In the genomic region with DNA sequence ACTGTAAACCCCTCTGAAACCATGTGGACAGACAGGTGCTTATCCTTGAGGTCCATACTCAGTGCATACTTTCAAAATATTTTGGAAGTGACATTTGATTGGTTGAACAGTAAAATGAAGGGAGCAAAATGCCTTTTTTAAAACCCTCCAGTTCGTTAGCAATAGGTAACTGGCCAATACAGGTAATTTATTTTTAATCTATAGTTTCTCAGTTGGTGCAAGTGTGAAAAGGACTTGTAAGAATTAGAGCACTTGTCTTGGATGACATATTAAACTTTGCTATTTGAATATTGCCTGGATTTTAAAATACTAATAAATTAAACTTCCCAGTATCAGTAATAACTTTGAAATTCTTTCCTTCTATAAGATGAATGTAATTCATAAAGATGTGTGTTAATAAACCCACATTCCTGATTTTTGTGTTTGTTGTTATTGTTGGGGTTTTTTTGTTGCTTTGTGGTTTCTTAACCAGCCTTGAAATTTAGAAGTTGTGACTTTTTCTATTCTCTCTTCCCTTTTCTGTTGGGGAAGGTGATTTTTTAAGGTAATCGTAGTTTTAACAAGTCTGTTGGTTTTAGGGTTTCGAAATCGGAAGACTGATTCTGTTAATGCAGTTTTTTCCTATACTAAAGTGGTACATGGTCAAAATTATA, we compare ENCODE assay signal across 13 cellular contexts.
DNase-seq lines count a peak whose midpoint lies in the region; ATAC-seq, FAIRE-seq and TF ChIP-seq lines count a peak whose summit lies in the region.
"Had no signal": no experiment of that assay in that cellular context is flagged by ENCODE, and none has a peak within 500 bp of the region (broad histone marks: within the 10 kb centered on the region; RNA-seq: fewer than 3 reads in every experiment).

No MANE protein-coding gene starts in this region.

- H3K9me3 ChIP-seq in GM12878 (replicated peaks; ENCODE audit: control insufficient read depth, insufficient read depth, low read length) (no peaks in the 10 kb centered on the region; the same call in 2 of the 3 replicates), WERI-Rb-1 (ENCODE audit: severe bottlenecking) (no peaks in the 10 kb centered on the region), MG63 (no peaks in the 10 kb centered on the region)
- H3K9me3 ChIP-seq in CD8-positive, alpha-beta memory T cell (ENCODE audit: low read length): no peaks in the 10 kb centered on the region
- H3K9me3 ChIP-seq: mucosa of descending colon had no signal

- H3K27ac ChIP-seq in GM12878 (ENCODE audit: control insufficient read depth, insufficient read depth) (peak overlapping the region; percentile 0; the same call in 1 of the 2 replicates), WERI-Rb-1 (no peak overlapping the region)
- H3K27ac ChIP-seq in CD8-positive, alpha-beta memory T cell (ENCODE audit: low read depth, low read length): no peak overlapping the region

- TF ChIP-seq EP300 in GM12878 (IDR thresholded peaks at IDR 0.05; ENCODE audit: borderline replicate concordance in 1 of 2, control insufficient read depth in 1 of 2, low read depth in 2 of 2, low read length in 2 of 2): peak; percentile 84 to 85

- peaks cover 3 to 26% of the 10 kb centered on the region in 2 experiments; a peak in 2 of 4 replicates for H3K36me3 ChIP-seq in GM12878 (ENCODE audit: control insufficient read depth in 2 of 2, insufficient read depth in 2 of 2, low read length in 1 of 2)
- peaks cover 74% of the 10 kb centered on the region for H3K36me3 ChIP-seq in WERI-Rb-1
- peaks cover 10% of the 10 kb centered on the region for H3K36me3 ChIP-seq in CD8-positive, alpha-beta memory T cell (ENCODE audit: insufficient read depth, low read length)
- no peaks in the 10 kb centered on the region; the same call in 1 of the 2 replicates for H3K36me3 ChIP-seq in MG63

- H4K20me1 ChIP-seq in GM12878 (ENCODE audit: control insufficient read depth, insufficient read depth): no peaks in the 10 kb centered on the region

- no peaks in the 10 kb centered on the region for H3K9me3 Mint-ChIP-seq in CD8-positive, alpha-beta memory T cell

- no peak overlapping the region for H3K4me3 ChIP-seq in GM12878
- H3K4me3 ChIP-seq in WERI-Rb-1 (ENCODE audit: low read depth, low read length): no peak overlapping the region
- no peak overlapping the region for H3K4me3 ChIP-seq in CD8-positive, alpha-beta memory T cell (ENCODE audit: low read length)
- no peak overlapping the region for H3K4me3 ChIP-seq in MG63
- H3K4me3 ChIP-seq: mucosa of descending colon had no signal

- H3K27me3 ChIP-seq in GM12878 (replicated peaks in 1 of 2; ENCODE audit: control insufficient read depth in 2 of 2, insufficient read depth in 2 of 2, low read length in 1 of 2) (no peaks in the 10 kb centered on the region), WERI-Rb-1 (ENCODE audit: insufficient read depth, low read depth, severe bottlenecking) (no peaks in the 10 kb centered on the region), MG63 (no peaks in the 10 kb centered on the region)
- H3K27me3 ChIP-seq in CD8-positive, alpha-beta memory T cell (ENCODE audit: insufficient read depth, low read length, poor library complexity, severe bottlenecking): no peaks in the 10 kb centered on the region

- no peak for TF ChIP-seq RAD21 in GM12878 (IDR thresholded peaks at IDR 0.05; ENCODE audit: insufficient read depth, low read depth, low read length)

- no TSS peak for BruUV-seq in GM12878 (replicated peaks; lab: Mats Ljungman, UMichigan)

- FAIRE-seq in GM12878 (lab: Jason Lieb, UNC): peak; percentile 57

- WGBS in GM12878 (ENCODE audit: insufficient coverage, insufficient replicate concordance, low lambda C conversion rate, missing lambda C conversion rate): 23% methylated on average over 4 of the region's 4 CpGs

- H3K4me3 Mint-ChIP-seq in CD8-positive, alpha-beta memory T cell: no peak overlapping the region
- H3K4me3 Mint-ChIP-seq: activated naive CD8-positive, alpha-beta T cell had no signal

- H3K9ac ChIP-seq in GM12878 (ENCODE audit: control insufficient read depth, insufficient read depth, low read length): no peak overlapping the region

- H3K4me2 ChIP-seq in GM12878 (ENCODE audit: control insufficient read depth, insufficient read depth): peak overlapping the region; percentile 12; the same call in 1 of the 2 replicates

- H3K27ac Mint-ChIP-seq in CD8-positive, alpha-beta memory T cell: peak overlapping the region in 3 of 8 donors; percentile 6 to 83 (median 75)

- peaks cover 25% of the 10 kb centered on the region for H3K4me1 ChIP-seq in GM12878 (ENCODE audit: control insufficient read depth, insufficient read depth, low read length)
- H3K4me1 ChIP-seq in CD8-positive, alpha-beta memory T cell (ENCODE audit: insufficient read depth, low read length): no peaks in the 10 kb centered on the region

- no peak overlapping the region for H2AFZ ChIP-seq in GM12878 (ENCODE audit: control insufficient read depth, low read depth, low read length)

- peak; percentile 41 for DNase-seq in GM12878 (ENCODE audit: low read depth, low spot score)
- DNase-seq in NAMALWA (ENCODE audit: low spot score): no peak
- no peak for DNase-seq in WERI-Rb-1
- no peak for DNase-seq in CD8-positive, alpha-beta memory T cell
- DNase-seq in MG63: no peak
- DNase-seq: mucosa of descending colon, NCI-H2029 treated with DMSO at 0.1 percent for 48 hours, T-helper 2 cell had no signal

- peaks cover 2% of the 10 kb centered on the region; the same call in 1 of the 2 replicates for H3K79me2 ChIP-seq in GM12878 (ENCODE audit: control insufficient read depth, insufficient read depth, low read length)

- intact Hi-C loops in GM12878 (cut with micrococcal nuclease; ENCODE audit: unreplicated experiment): loop anchor here (5.0 kb wide), 2 partner anchors 145 to 400 kb away; no protein-coding TSS in a partner anchor

- SMC1A ChIA-PET in GM12878 (lab: Charles Lee; ENCODE audit: uncharacterized antibody, unreplicated experiment): interaction anchor here (0.9 to 1.5 kb wide), 3 partner anchors 17 to 377 kb away, joined by 3 to 5 read pairs (median 4); no protein-coding TSS in a partner anchor

- POLR2A ChIA-PET in GM12878 (lab: Charles Lee): interaction anchor here (1.1 kb wide), 1 partner anchor 160 kb away, joined by 3 read pairs; no protein-coding TSS in a partner anchor
- POLR2A ChIA-PET in CD8-positive, alpha-beta memory T cell (lab: Charles Lee): no interaction called here

- in situ Hi-C loops in GM12878 (cut with MboI): no loop called here

- H3K27me3 Mint-ChIP-seq in CD8-positive, alpha-beta memory T cell: no peaks in the 10 kb centered on the region
- H3K27me3 Mint-ChIP-seq: activated naive CD8-positive, alpha-beta T cell had no signal

- RAD21 ChIA-PET in GM12878 (lab: Charles Lee; ENCODE audit: unreplicated experiment): interaction anchor here (0.6 kb wide), 1 partner anchor 22 kb away, joined by 3 read pairs; no protein-coding TSS in a partner anchor

- CTCF ChIA-PET in GM12878 (lab: Yijun Ruan, JAX): interaction anchor here (3.0 kb wide), 1 partner anchor 72 kb away, joined by 7 read pairs; no protein-coding TSS in a partner anchor
- CTCF ChIA-PET in CD8-positive, alpha-beta memory T cell (lab: Charles Lee): no interaction called here

- H3K4me1 Mint-ChIP-seq in CD8-positive, alpha-beta memory T cell: peaks cover 19 to 37% (median 26%) of the 10 kb centered on the region in 3 donors

- H3K36me3 Mint-ChIP-seq in CD8-positive, alpha-beta memory T cell: peaks cover 21 to 87% (median 35%) of the 10 kb centered on the region in 3 donors

- TF ChIP-seq POLR2A in GM12878 (IDR thresholded peaks at IDR 0.05; ENCODE audit: low read depth, low read length): no peak

- ATAC-seq in GM18868 (IDR thresholded peaks at IDR 0.05; ENCODE audit: unreplicated experiment) (peak; percentile 77), GM21447 (IDR thresholded peaks at IDR 0.05; ENCODE audit: unreplicated experiment) (peak; percentile 67), HG03095 (IDR thresholded peaks at IDR 0.05; ENCODE audit: unreplicated experiment) (peak; percentile 82), GM12878 (peak; percentile 80)
- ATAC-seq: HCT116, mucosa of descending colon had no signal

- TF ChIP-seq CTCF in GM12878 (IDR thresholded peaks at IDR 0.05 in 2 of 3, conservative IDR thresholded peaks at IDR 0.05 in 1 of 3; ENCODE audit: control insufficient read depth in 2 of 3, extremely low read depth in 1 of 3, insufficient read depth in 1 of 3, low read depth in 3 of 3, low read length in 3 of 3) (no peak), WERI-Rb-1 (IDR thresholded peaks at IDR 0.05; ENCODE audit: low read depth, low read length) (no peak)

TF ChIP-seq in GM12878, 131 proteins besides CTCF, POLR2A, EP300 and RAD21 (continues in another document):
- TF ChIP-seq RCOR1 (conservative IDR thresholded peaks at IDR 0.05; ENCODE audit: low read depth, low read length) (0 out of 2 replicates have a peak, but pooled peaks have one; percentile 45), CREB1 (IDR thresholded peaks at IDR 0.05; ENCODE audit: low read depth) (no peak), NR2C2 (IDR thresholded peaks at IDR 0.05; ENCODE audit: borderline replicate concordance, control insufficient read depth, insufficient read length, low read depth) (no peak), SMAD1 (IDR thresholded peaks at IDR 0.05; ENCODE audit: low read depth, partially characterized antibody) (peak; percentile 43), YBX1 (IDR thresholded peaks at IDR 0.05) (no peak), NFIC (IDR thresholded peaks at IDR 0.05; ENCODE audit: low read depth, low read length) (peak; percentile 89)
- TF ChIP-seq, protein P1, sequence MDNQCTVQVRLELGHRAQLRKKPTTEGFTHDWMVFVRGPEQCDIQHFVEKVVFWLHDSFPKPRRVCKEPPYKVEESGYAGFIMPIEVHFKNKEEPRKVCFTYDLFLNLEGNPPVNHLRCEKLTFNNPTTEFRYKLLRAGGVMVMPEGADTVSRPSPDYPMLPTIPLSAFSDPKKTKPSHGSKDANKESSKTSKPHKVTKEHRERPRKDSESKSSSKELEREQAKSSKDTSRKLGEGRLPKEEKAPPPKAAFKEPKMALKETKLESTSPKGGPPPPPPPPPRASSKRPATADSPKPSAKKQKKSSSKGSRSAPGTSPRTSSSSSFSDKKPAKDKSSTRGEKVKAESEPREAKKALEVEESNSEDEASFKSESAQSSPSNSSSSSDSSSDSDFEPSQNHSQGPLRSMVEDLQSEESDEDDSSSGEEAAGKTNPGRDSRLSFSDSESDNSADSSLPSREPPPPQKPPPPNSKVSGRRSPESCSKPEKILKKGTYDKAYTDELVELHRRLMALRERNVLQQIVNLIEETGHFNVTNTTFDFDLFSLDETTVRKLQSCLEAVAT (IDR thresholded peaks at IDR 0.05): peak; percentile 94
